In the genomic region with DNA sequence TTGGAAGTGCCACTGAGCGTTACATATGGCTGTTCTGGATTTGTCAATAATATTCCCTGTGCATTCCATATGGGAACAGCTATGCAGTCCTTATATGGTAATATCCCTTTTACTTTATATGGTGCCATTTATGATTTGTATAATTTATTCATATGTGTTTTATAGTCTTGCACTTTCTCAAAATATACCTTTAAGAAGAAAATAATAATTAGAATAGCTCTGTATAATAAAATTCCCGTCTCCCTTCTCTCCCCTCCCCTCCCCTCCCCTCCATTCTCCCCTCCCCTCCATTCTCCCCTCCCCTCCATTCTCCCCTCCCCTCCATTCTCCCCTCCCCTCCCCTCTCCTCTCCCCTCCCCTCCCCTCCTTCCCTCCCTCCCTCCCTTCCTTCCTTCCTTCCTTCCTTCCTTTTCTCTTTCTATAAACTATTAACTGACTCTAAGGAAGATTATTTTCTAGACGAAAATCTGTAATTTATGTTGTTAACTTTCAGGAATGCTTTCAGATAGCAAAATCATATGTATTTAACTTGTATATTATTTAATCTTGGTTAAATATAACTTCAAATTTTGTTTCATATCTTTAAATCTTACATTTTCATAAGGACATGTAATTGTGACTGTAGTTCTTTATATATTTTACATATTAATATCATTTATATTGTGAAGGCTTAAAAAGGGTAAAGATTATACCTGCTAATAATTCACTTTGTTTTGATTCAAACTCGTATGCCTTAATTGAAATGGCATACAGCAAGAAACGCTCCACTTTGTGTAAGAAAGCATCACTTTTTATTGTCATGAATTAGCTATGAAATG, we compare ENCODE assay signal across 22 cellular contexts.
A peak's percentile ranks its signal among the peaks of the same experiment; 100 is the strongest.
DNase-seq lines count a peak whose midpoint lies in the region; ATAC-seq, FAIRE-seq and TF ChIP-seq lines count a peak whose summit lies in the region.
"Had no signal": no experiment of that assay in that cellular context is flagged by ENCODE, and none has a peak within 500 bp of the region (broad histone marks: within the 10 kb centered on the region; RNA-seq: fewer than 3 reads in every experiment).

No MANE protein-coding gene starts in this region.

- H3K27ac Mint-ChIP-seq in activated CD8-positive, alpha-beta memory T cell treated with anti-CD3 and anti-CD28 coated beads, Interleukin-2, amount 10 ng/mL, durations not matched to agents 7 days and 5 days, result no peak overlapping the region
- H3K27ac Mint-ChIP-seq: activated CD4-positive, alpha-beta T cell treated with anti-CD3 and anti-CD28 coated beads for 36 hours; CD14-positive monocyte; naive thymus-derived CD8-positive, alpha-beta T cell had no signal

- no peaks in the 10 kb centered on the region for H3K9me1 ChIP-seq in K562 (ENCODE audit: control insufficient read depth, insufficient read depth, low read length)

- no peak for FAIRE-seq in K562 (lab: Jason Lieb, UNC)
- FAIRE-seq in frontal cortex (lab: Jason Lieb, UNC), result peak; percentile 56
- FAIRE-seq: pancreas had no signal

- intact Hi-C loops in Panc1 (cut with micrococcal nuclease; ENCODE audit: unreplicated experiment), result no loop called here
- intact Hi-C loops in K562 (cut with micrococcal nuclease), result no loop called here

- no peaks in the 10 kb centered on the region; the same call in 1 of the 2 replicates for H3K36me3 ChIP-seq in Panc1 (ENCODE audit: control insufficient read depth, insufficient read depth, low read length)
- no peaks in the 10 kb centered on the region for H3K36me3 ChIP-seq in K562 (ENCODE audit: control insufficient read depth, insufficient read depth, low read length)
- H3K36me3 ChIP-seq in smooth muscle cell (ENCODE audit: low read depth), result no peaks in the 10 kb centered on the region
- H3K36me3 ChIP-seq: breast epithelium, gastroesophageal sphincter, left lung, pancreas, spleen had no signal

- BruUV-seq in Panc1 (replicated peaks; lab: Mats Ljungman, UMichigan) (no TSS peak), K562 (replicated peaks; lab: Mats Ljungman, UMichigan) (no TSS peak)

- ATAC-seq in Panc1 (no peak), K562 (no peak)
- no peak for ATAC-seq in activated CD8-positive, alpha-beta memory T cell treated with anti-CD3 and anti-CD28 coated beads, Interleukin-2, amount 10 ng/mL, durations not matched to agents 7 days and 5 days
- ATAC-seq: activated CD4-positive, alpha-beta T cell treated with anti-CD3 and anti-CD28 coated beads for 36 hours; naive thymus-derived CD8-positive, alpha-beta T cell had no signal

- H3K9ac ChIP-seq in K562 (ENCODE audit: insufficient read depth in 1 of 2, low read depth in 2 of 2, low read length in 2 of 2), result no peak overlapping the region
- peak overlapping the region; percentile 67 for H3K9ac ChIP-seq in smooth muscle cell (ENCODE audit: low read depth)

- no peaks in the 10 kb centered on the region for H3K36me3 Mint-ChIP-seq in activated CD8-positive, alpha-beta memory T cell treated with anti-CD3 and anti-CD28 coated beads, Interleukin-2, amount 10 ng/mL, durations not matched to agents 7 days and 5 days
- H3K36me3 Mint-ChIP-seq: CD14-positive monocyte; naive thymus-derived CD8-positive, alpha-beta T cell had no signal

- H2AFZ ChIP-seq in K562 (ENCODE audit: low read depth, low read length) (no peak overlapping the region), smooth muscle cell (ENCODE audit: low read depth) (peak overlapping the region; percentile 58)

- no peaks in the 10 kb centered on the region; the same call in 1 of the 2 replicates for H3K9me3 ChIP-seq in Panc1 (ENCODE audit: control insufficient read depth, insufficient read depth, low read depth, low read length)
- H3K9me3 ChIP-seq in K562 (replicated peaks; ENCODE audit: control insufficient read depth, insufficient read depth, low read depth, low read length), result no peaks in the 10 kb centered on the region
- H3K9me3 ChIP-seq in smooth muscle cell (replicated peaks; ENCODE audit: low read depth), result no peaks in the 10 kb centered on the region
- H3K9me3 ChIP-seq: breast epithelium, gastroesophageal sphincter, left lung, pancreas, spleen had no signal

- peaks cover 17% of the 10 kb centered on the region for H3F3A ChIP-seq in smooth muscle cell (ENCODE audit: low read depth)

- H3K4me1 ChIP-seq in Panc1 (ENCODE audit: control insufficient read depth, insufficient read depth, low read length) (peaks cover 31% of the 10 kb centered on the region), K562 (replicated peaks in 1 of 2; ENCODE audit: control insufficient read depth in 2 of 2, insufficient read depth in 2 of 2, low read length in 2 of 2) (no peaks in the 10 kb centered on the region), smooth muscle cell (ENCODE audit: low read depth) (peaks cover 42% of the 10 kb centered on the region)
- H3K4me1 ChIP-seq: breast epithelium, left lung had no signal

- TF ChIP-seq EP300 in K562 (IDR thresholded peaks at IDR 0.05; ENCODE audit: low read length), result no peak

- no peak overlapping the region for H3K4me3 Mint-ChIP-seq in activated CD8-positive, alpha-beta memory T cell treated with anti-CD3 and anti-CD28 coated beads, Interleukin-2, amount 10 ng/mL, durations not matched to agents 7 days and 5 days
- H3K4me3 Mint-ChIP-seq: activated CD4-positive, alpha-beta T cell treated with anti-CD3 and anti-CD28 coated beads for 36 hours; CD14-positive monocyte; naive thymus-derived CD8-positive, alpha-beta T cell had no signal

- no peak for TF ChIP-seq POLR2A in K562 (conservative IDR thresholded peaks at IDR 0.05)

- H3K4me2 ChIP-seq in K562 (ENCODE audit: insufficient read depth, low read length), result no peak overlapping the region
- H3K4me2 ChIP-seq in smooth muscle cell, result peak overlapping the region; percentile 77

- in situ Hi-C loops in Panc1 (cut with HindIII; ENCODE audit: low pct_unique_long_range_greater_than_20kb, low sequenced_read_pairs), result no loop called here
- in situ Hi-C loops in K562 (cut with MboI), result no loop called here

- H3K27me3 ChIP-seq in Panc1 (ENCODE audit: control insufficient read depth, insufficient read depth, low read length), result no peaks in the 10 kb centered on the region
- H3K27me3 ChIP-seq in K562 (ENCODE audit: control insufficient read depth in 2 of 2, insufficient read depth in 2 of 2, low read length in 2 of 2), result no peaks in the 10 kb centered on the region
- H3K27me3 ChIP-seq in smooth muscle cell (ENCODE audit: low read depth), result no peaks in the 10 kb centered on the region
- H3K27me3 ChIP-seq: breast epithelium, gastroesophageal sphincter, left lung, pancreas, spleen had no signal

- H3K9me3 Mint-ChIP-seq in activated CD8-positive, alpha-beta memory T cell treated with anti-CD3 and anti-CD28 coated beads, Interleukin-2, amount 10 ng/mL, durations not matched to agents 7 days and 5 days (ENCODE audit: low read depth), result no peaks in the 10 kb centered on the region

- WGBS in K562 (ENCODE audit: insufficient coverage, low coverage, missing lambda C conversion rate), result 0% methylated on average over 4 of the region's 5 CpGs
- 83% methylated on average over 4 of the region's 5 CpGs for WGBS in smooth muscle cell (ENCODE audit: low lambda C conversion rate)

- no peaks in the 10 kb centered on the region for H3K4me1 Mint-ChIP-seq in activated CD8-positive, alpha-beta memory T cell treated with anti-CD3 and anti-CD28 coated beads, Interleukin-2, amount 10 ng/mL, durations not matched to agents 7 days and 5 days
- H3K4me1 Mint-ChIP-seq: activated CD4-positive, alpha-beta T cell treated with anti-CD3 and anti-CD28 coated beads for 36 hours; CD14-positive monocyte; naive thymus-derived CD8-positive, alpha-beta T cell had no signal

- H3K27me3 Mint-ChIP-seq in activated CD8-positive, alpha-beta memory T cell treated with anti-CD3 and anti-CD28 coated beads, Interleukin-2, amount 10 ng/mL, durations not matched to agents 7 days and 5 days, result no peaks in the 10 kb centered on the region
- H3K27me3 Mint-ChIP-seq: activated CD4-positive, alpha-beta T cell treated with anti-CD3 and anti-CD28 coated beads for 36 hours had no signal

- TF ChIP-seq RAD21 in K562 (CRISPR knock-in tag; conservative IDR thresholded peaks at IDR 0.05 in 1 of 2, IDR thresholded peaks at IDR 0.05 in 1 of 2), result no peak

- POLR2A ChIA-PET in Panc1 (lab: Charles Lee) (no interaction called here), K562 (lab: Yijun Ruan, JAX) (no interaction called here)

- peak overlapping the region; percentile 76 for H3K27ac ChIP-seq in Panc1 (ENCODE audit: low read length)
- H3K27ac ChIP-seq in K562 (ENCODE audit: extremely low read depth, low read depth, low read length), result no peak overlapping the region
- peak overlapping the region; percentile 95 for H3K27ac ChIP-seq in smooth muscle cell (ENCODE audit: low read depth)
- H3K27ac ChIP-seq: breast epithelium, pancreas, spleen had no signal

- H3K4me3 ChIP-seq in Panc1 (ENCODE audit: low read depth in 2 of 2, low read length in 2 of 2) (no peak overlapping the region), K562 (no peak overlapping the region), smooth muscle cell (no peak overlapping the region)
- H3K4me3 ChIP-seq: breast epithelium, gastroesophageal sphincter, left lung, pancreas, spleen had no signal

- CTCF ChIA-PET in Panc1 (lab: Charles Lee), result no interaction called here
- CTCF ChIA-PET in K562 (lab: Yijun Ruan, JAX; ENCODE audit: low intra/inter-chr PET ratio), result no interaction called here
- CTCF ChIA-PET in activated CD8-positive, alpha-beta memory T cell treated with anti-CD3 and anti-CD28 coated beads, Interleukin-2, amount 10 ng/mL, durations not matched to agents 7 days and 5 days (lab: Charles Lee), result no interaction called here

- H3K79me2 ChIP-seq in K562 (ENCODE audit: control insufficient read depth, insufficient read depth, low read length) (no peaks in the 10 kb centered on the region), smooth muscle cell (ENCODE audit: low read depth) (no peaks in the 10 kb centered on the region)

- DNase-seq in Panc1 (ENCODE audit: low read depth, low spot score) (no peak), K562 (ENCODE audit: extremely low read depth in 1 of 4, low spot score in 3 of 4) (no peak), frontal cortex (ENCODE audit: low spot score in 2 of 2) (no peak), smooth muscle cell (lab: John Stamatoyannopoulos, UW; ENCODE audit: unreplicated experiment) (no peak), DMS53 (lab: John Stamatoyannopoulos, UW) (no peak)
- DNase-seq in activated CD8-positive, alpha-beta memory T cell treated with anti-CD3 and anti-CD28 coated beads, Interleukin-2, amount 10 ng/mL, durations not matched to agents 7 days and 5 days, result no peak
- no peak for DNase-seq in activated T-cell treated with anti-CD3 and anti-CD28 coated beads, Interleukin-2, amount 50 U/mL, for 48 hours
- DNase-seq: activated CD4-positive, alpha-beta T cell treated with anti-CD3 and anti-CD28 coated beads for 36 hours; activated gamma-delta T cell; Calu3; cortex of kidney; DND-41; left lung; MV-4-11; naive thymus-derived CD8-positive, alpha-beta T cell; NCI-H524; pancreas; spleen; trophoblast cell had no signal

- TF ChIP-seq CTCF in Panc1 (IDR thresholded peaks at IDR 0.05), result no peak
- no peak for TF ChIP-seq CTCF in K562 (IDR thresholded peaks at IDR 0.05 in 2 of 3, conservative IDR thresholded peaks at IDR 0.05 in 1 of 3; ENCODE audit: insufficient read depth in 2 of 3, low read depth in 1 of 3, low read length in 3 of 3)
- no peak for TF ChIP-seq CTCF in smooth muscle cell (IDR thresholded peaks at IDR 0.05; ENCODE audit: borderline replicate concordance, insufficient read depth, poor library complexity, severe bottlenecking)

- H4K20me1 ChIP-seq in K562 (replicated peaks; ENCODE audit: control insufficient read depth, insufficient read depth, low read length) (no peaks in the 10 kb centered on the region), smooth muscle cell (ENCODE audit: low read depth) (no peaks in the 10 kb centered on the region)
